28 cellular contexts compared by ENCODE assay signal in genomic region chr9:123746765-123747164, GRCh38.
"Had no signal": no experiment of that assay in that cellular context is flagged by ENCODE, and none has a peak within 500 bp of the region (broad histone marks: within the 10 kb centered on the region; RNA-seq: fewer than 3 reads in every experiment).

No MANE protein-coding gene starts in this region.

- H3K27me3 ChIP-seq: neural progenitor cell, ovary, spleen, suprapubic skin, testis, tibial artery, transverse colon, upper lobe of right lung, uterus had no signal

- H3K4me2 ChIP-seq: neural progenitor cell, smooth muscle cell had no signal

- H2AFZ ChIP-seq: neural progenitor cell, parathyroid adenoma had no signal

- DNase-seq: natural killer cell; occipital lobe; ovary; posterior cingulate gyrus; psoas muscle; right cardiac atrium; spleen; stimulated activated CD4-positive, alpha-beta T cell treated with anti-CD3 and anti-CD28 coated beads, Interleukin-12 subunit alpha, Interleukin-12 subunit beta, amount 100 ng/mL, for 4 hours; stimulated activated CD4-positive, alpha-beta T cell treated with anti-CD3 and anti-CD28 coated beads, Interleukin-1b, Interleukin-23, amount 100 ng/mL, for 48 hours; stimulated activated CD4-positive, alpha-beta T cell treated with anti-CD3 and anti-CD28 coated beads, Interleukin-4, amount 100 ng/mL, for 1 hour; stimulated activated CD4-positive, alpha-beta T cell treated with anti-CD3 and anti-CD28 coated beads, Interleukin-4, amount 100 ng/mL, for 4 hours; stimulated activated CD8-positive, alpha-beta memory T cell treated with anti-CD3 and anti-CD28 coated beads, Interleukin-4, amount 100 ng/mL, for 48 hours; stimulated activated naive CD4-positive, alpha-beta T cell; stimulated activated naive CD8-positive, alpha-beta T cell treated with anti-CD3 and anti-CD28 coated beads, Interleukin-15, amount 100 ng/mL, for 72 hours; stimulated activated naive CD8-positive, alpha-beta T cell treated with anti-CD3 and anti-CD28 coated beads, Interleukin-15, Interleukin-2, amounts not matched to agents 100 U/mL and 50 U/mL, for 24 hours; substantia nigra; testis; tibial artery; transverse colon; upper lobe of right lung; uterus had no signal

- H3K4me3 ChIP-seq: neural progenitor cell, ovary, psoas muscle, skin epidermis, smooth muscle cell, spleen, suprapubic skin, testis, tibial artery, transverse colon, upper lobe of right lung, uterus had no signal

- H3K9ac ChIP-seq: neural progenitor cell, parathyroid adenoma had no signal

- H3K27ac ChIP-seq: neural progenitor cell, ovary, parathyroid adenoma, psoas muscle, skin epidermis, spleen, suprapubic skin, testis, tibial artery, transverse colon, upper lobe of right lung, uterus had no signal

- H3K36me3 ChIP-seq: neural progenitor cell, ovary, spleen, suprapubic skin, tibial artery, transverse colon, upper lobe of right lung, uterus had no signal

- ATAC-seq: natural killer cell; psoas muscle; right cardiac atrium; sciatic nerve; stimulated activated memory B cell treated with anti-CD40 and anti-IgM and Interleukin-4, amounts not matched to agents 10 μg/mL and 1 μg/mL and 100 μg/mL, for 72 hours; stimulated activated naive CD8-positive, alpha-beta T cell treated with anti-CD3 and anti-CD28 coated beads, Interleukin-15, amount 100 ng/mL, for 72 hours; stimulated activated naive CD8-positive, alpha-beta T cell treated with anti-CD3 and anti-CD28 coated beads, Interleukin-15, Interleukin-2, amounts not matched to agents 100 U/mL and 50 U/mL, for 24 hours; upper lobe of right lung had no signal

- H3K4me1 ChIP-seq: parathyroid adenoma, uterus had no signal

- H3K9me3 ChIP-seq: ovary, psoas muscle, spleen, suprapubic skin, testis, tibial artery, transverse colon, upper lobe of right lung, uterus had no signal

- H3K79me2 ChIP-seq: parathyroid adenoma had no signal
